In the genomic region with DNA sequence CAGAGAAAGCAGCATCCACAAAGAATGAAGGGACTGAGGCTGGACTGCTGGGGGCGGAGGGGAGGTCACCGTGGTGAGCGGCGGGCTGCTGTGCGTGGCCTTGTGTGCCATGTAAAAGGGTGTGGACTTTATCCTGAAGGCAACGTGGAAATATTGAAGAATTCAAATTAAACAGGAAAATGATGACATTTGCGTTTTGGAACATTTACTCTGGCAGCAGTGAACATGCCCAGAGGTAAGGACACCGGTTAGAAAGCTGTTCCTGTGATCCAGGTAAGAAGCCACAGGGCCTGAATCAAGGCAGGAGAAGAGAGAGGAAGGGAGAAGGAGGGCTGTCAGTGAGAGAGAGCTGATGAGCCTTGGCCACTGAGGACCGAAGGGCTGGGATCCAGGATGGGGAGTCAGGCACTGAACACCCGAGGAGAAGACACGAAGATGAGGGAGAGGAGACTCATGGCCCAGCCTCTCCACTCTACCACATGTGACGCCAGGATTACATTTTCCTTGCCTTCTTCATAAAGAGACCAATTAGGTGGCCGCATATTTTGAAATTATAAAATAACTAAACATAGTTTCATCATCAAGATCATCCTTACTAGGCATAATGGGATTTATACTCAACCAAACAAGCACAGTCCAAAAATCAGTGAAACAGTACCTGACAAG, we compare ENCODE assay signal across 11 cellular contexts. TPM values are rescaled to one million over a fixed set of nuclear protein-coding genes. Genes with fewer than 3 reads are reported as not detected.
DNase-seq lines count a peak whose midpoint lies in the region; ATAC-seq and TF ChIP-seq lines count a peak whose summit lies in the region.
"Had no signal": no experiment of that assay in that cellular context is flagged by ENCODE, and none has a peak within 500 bp of the region (broad histone marks: within the 10 kb centered on the region; RNA-seq: fewer than 3 reads in every experiment).

No MANE protein-coding gene starts in this region.

- peaks cover 70% of the 10 kb centered on the region for H3K36me3 Mint-ChIP-seq in dendritic cell treated with granulocyte-macrophage colony-stimulating factor and Interleukin-4, amounts not matched to agents 40 ng/mL and 50 ng/mL, for 4 days (ENCODE audit: low read depth)

- H3K27ac Mint-ChIP-seq in dendritic cell treated with granulocyte-macrophage colony-stimulating factor and Interleukin-4, amounts not matched to agents 40 ng/mL and 50 ng/mL, for 4 days, result peak overlapping the region; percentile 45

- H3K9me3 ChIP-seq in cardiac muscle cell (ENCODE audit: low read depth), result no peaks in the 10 kb centered on the region
- H3K9me3 ChIP-seq in muscle layer of duodenum (ENCODE audit: control insufficient read depth in 1 of 2, low read length in 2 of 2), result no peaks in the 10 kb centered on the region
- H3K9me3 ChIP-seq in upper lobe of left lung, result no peaks in the 10 kb centered on the region

- H3K36me3 ChIP-seq in cardiac muscle cell (no peaks in the 10 kb centered on the region), muscle layer of duodenum (ENCODE audit: control insufficient read depth in 1 of 2, insufficient read depth in 2 of 2, low read length in 2 of 2) (peaks cover 14 to 22% of the 10 kb centered on the region in 2 donors), upper lobe of left lung (peaks cover 0 to 25% (median 2%) of the 10 kb centered on the region in 4 donors)

- H3K4me3 Mint-ChIP-seq in dendritic cell treated with granulocyte-macrophage colony-stimulating factor and Interleukin-4, amounts not matched to agents 40 ng/mL and 50 ng/mL, for 4 days, result no peak overlapping the region
- H3K4me3 Mint-ChIP-seq: activated naive CD8-positive, alpha-beta T cell; stimulated activated naive CD8-positive, alpha-beta T cell treated with anti-CD3 and anti-CD28 coated beads, Interleukin-15, Interleukin-2, amounts not matched to agents 100 ng/mL and 50 ng/mL, for 24 hours had no signal

- H3K9me3 Mint-ChIP-seq in dendritic cell treated with granulocyte-macrophage colony-stimulating factor and Interleukin-4, amounts not matched to agents 40 ng/mL and 50 ng/mL, for 4 days, result no peaks in the 10 kb centered on the region
- H3K9me3 Mint-ChIP-seq: stimulated activated naive CD8-positive, alpha-beta T cell treated with anti-CD3 and anti-CD28 coated beads, Interleukin-15, Interleukin-2, amounts not matched to agents 100 ng/mL and 50 ng/mL, for 24 hours had no signal

- no peaks in the 10 kb centered on the region for H3K27me3 Mint-ChIP-seq in dendritic cell treated with granulocyte-macrophage colony-stimulating factor and Interleukin-4, amounts not matched to agents 40 ng/mL and 50 ng/mL, for 4 days
- H3K27me3 Mint-ChIP-seq: activated naive CD8-positive, alpha-beta T cell; stimulated activated naive CD8-positive, alpha-beta T cell treated with anti-CD3 and anti-CD28 coated beads, Interleukin-15, Interleukin-2, amounts not matched to agents 100 ng/mL and 50 ng/mL, for 24 hours had no signal

- H3K4me3 ChIP-seq in cardiac muscle cell, result no peak overlapping the region
- peak overlapping the region in 1 of 2 donors; percentile 6 for H3K4me3 ChIP-seq in muscle layer of duodenum (ENCODE audit: low read depth in 1 of 2, low read length in 2 of 2)
- no peak overlapping the region for H3K4me3 ChIP-seq in upper lobe of left lung

- TF ChIP-seq EP300 in upper lobe of left lung (IDR thresholded peaks at IDR 0.05), result no peak

- H3K27ac ChIP-seq in cardiac muscle cell, result peak overlapping the region; percentile 82
- H3K27ac ChIP-seq in muscle layer of duodenum (ENCODE audit: low read length), result peak overlapping the region; percentile 96
- H3K27ac ChIP-seq in upper lobe of left lung, result peak overlapping the region; percentile 31 to 79 (median 58)

- intact Hi-C loops in left ventricle myocardium superior (cut with micrococcal nuclease), result no loop called here
- intact Hi-C loops in dendritic cell treated with granulocyte-macrophage colony-stimulating factor and Interleukin-4, amounts not matched to agents 40 ng/mL and 50 ng/mL, for 4 days (cut with micrococcal nuclease), result no loop called here

- H3K27me3 ChIP-seq in cardiac muscle cell, result no peaks in the 10 kb centered on the region
- no peaks in the 10 kb centered on the region for H3K27me3 ChIP-seq in muscle layer of duodenum (ENCODE audit: low read depth, low read length)
- no peaks in the 10 kb centered on the region for H3K27me3 ChIP-seq in upper lobe of left lung

- POLR2A ChIA-PET in GM10248 (lab: Yijun Ruan, JAX), result no interaction called here

- CTCF ChIA-PET in GM10248 (lab: Yijun Ruan, JAX), result interaction anchor here (1.2 kb wide), 1 partner anchor 10 kb away, joined by 3 read pairs; no protein-coding TSS in a partner anchor

- no peak for DNase-seq in cardiac muscle cell (ENCODE audit: low read depth in 1 of 2, low spot score in 1 of 2)
- no peak for DNase-seq in left ventricle myocardium superior
- no peak for DNase-seq in upper lobe of left lung
- no peak for DNase-seq in Kasumi-1 (lab: John Stamatoyannopoulos, UW)
- DNase-seq in NCI-H1048 (lab: John Stamatoyannopoulos, UW), result no peak
- no peak for DNase-seq in GM10248 (ENCODE audit: extremely low spot score)
- DNase-seq: NCI-H526 treated with DMSO at 0.1 percent for 48 hours had no signal

- 87 to 89% methylated on average over 13 of the region's 13 CpGs for WGBS in upper lobe of left lung, 2 donors

- H3K4me1 Mint-ChIP-seq in dendritic cell treated with granulocyte-macrophage colony-stimulating factor and Interleukin-4, amounts not matched to agents 40 ng/mL and 50 ng/mL, for 4 days (ENCODE audit: low read depth), result peaks cover 47% of the 10 kb centered on the region

- peaks cover 26% of the 10 kb centered on the region for H3K4me1 ChIP-seq in cardiac muscle cell (ENCODE audit: low read depth)
- peaks cover 19 to 46% of the 10 kb centered on the region in 2 donors for H3K4me1 ChIP-seq in muscle layer of duodenum (ENCODE audit: control insufficient read depth in 1 of 2, insufficient read depth in 2 of 2, low read length in 2 of 2)
- H3K4me1 ChIP-seq in upper lobe of left lung, result peaks cover 27 to 56% (median 31%) of the 10 kb centered on the region in 4 donors

- ATAC-seq in left ventricle myocardium superior (no peak), upper lobe of left lung (ENCODE audit: low FRiP score in 2 of 2) (peak in 1 of 2 donors; percentile 4)

- TF ChIP-seq POLR2A in upper lobe of left lung (IDR thresholded peaks at IDR 0.05), result no peak

- TF ChIP-seq CTCF in cardiac muscle cell (IDR thresholded peaks at IDR 0.05; ENCODE audit: low read depth, low read length), result no peak
- TF ChIP-seq CTCF in upper lobe of left lung (IDR thresholded peaks at IDR 0.05), result no peak
- TF ChIP-seq CTCF in GM10248 (IDR thresholded peaks at IDR 0.05; ENCODE audit: control extremely low read depth, extremely low read depth, low read depth, missing control alignments), result no peak

RNA-seq across cellular contexts. Expression of gene TRAM2, which starts 58.4 kb away (rescaled TPM):
- 6.6 and 7.0 TPM in 2 replicates for total RNA-seq in cardiac muscle cell
- polyA plus RNA-seq in cardiac muscle cell, result 4.5 and 7.7 TPM in 2 replicates
- 10.4 TPM for total RNA-seq in left ventricle myocardium superior
- 10 to 100 TPM in 5 of 6 donors, 1 to 10 TPM in 1; 9.4 to 26.8 (median 14.3) TPM for total RNA-seq in upper lobe of left lung
